In the genomic region with DNA sequence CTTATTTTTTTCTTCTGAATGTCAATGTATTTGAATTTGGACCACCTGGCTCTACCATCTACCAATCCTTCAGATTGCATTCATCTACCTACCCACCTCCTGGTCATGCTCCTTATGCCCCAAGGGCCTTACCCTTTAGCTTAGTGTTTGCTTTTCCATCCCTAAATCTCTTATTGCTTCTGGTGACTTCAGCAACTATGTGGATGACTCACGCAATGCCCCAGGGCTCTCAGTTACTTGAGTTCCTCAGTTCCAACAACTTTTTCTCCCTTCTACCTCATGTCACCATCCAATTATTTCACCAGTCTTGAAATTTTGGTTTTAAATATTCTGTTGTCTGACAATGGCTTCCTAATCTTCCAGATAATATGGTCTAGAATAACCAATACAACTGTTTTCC, we compare ENCODE assay signal across 19 cellular contexts.
DNase-seq lines count a peak whose midpoint lies in the region; ATAC-seq and TF ChIP-seq lines count a peak whose summit lies in the region.
"Had no signal": no experiment of that assay in that cellular context is flagged by ENCODE, and none has a peak within 500 bp of the region (broad histone marks: within the 10 kb centered on the region; RNA-seq: fewer than 3 reads in every experiment).

No MANE protein-coding gene starts in this region.

- H2BK120ac ChIP-seq in trophoblast cell (ENCODE audit: insufficient read depth, low read length, poor library complexity): no peak overlapping the region

- no peak overlapping the region for H3K4me2 ChIP-seq in trophoblast cell (ENCODE audit: low read length)

- POLR2A ChIA-PET in Panc1 (lab: Charles Lee): no interaction called here

- H3K9me3 ChIP-seq in Panc1 (ENCODE audit: control insufficient read depth, insufficient read depth, low read depth, low read length) (no peaks in the 10 kb centered on the region), trophoblast cell (ENCODE audit: insufficient read depth, low read depth, low read length) (no peaks in the 10 kb centered on the region)
- H3K9me3 ChIP-seq: gastrocnemius medialis, right lobe of liver had no signal

- no peak overlapping the region for H3K18ac ChIP-seq in trophoblast cell (ENCODE audit: low read length)

- DNase-seq in GM04503 (ENCODE audit: low read depth) (peak; percentile 24), Panc1 (ENCODE audit: low read depth, low spot score) (no peak), epithelial cell of prostate (ENCODE audit: low read depth, low spot score) (peak; percentile 27), trophoblast cell (peak; percentile 96 to 99), foreskin melanocyte (no peak), superior temporal gyrus (ENCODE audit: extremely low spot score) (no peak)
- DNase-seq in NK-92 treated with Interleukin-12 subunit alpha and Interleukin-12 subunit beta, amount 100 ng/mL, for 24 hours (lab: John Stamatoyannopoulos, UW): no peak
- DNase-seq: activated CD4-positive, alpha-beta T cell treated with anti-CD3 and anti-CD28 coated beads for 36 hours; adrenal gland; AML-193; endodermal cell; gastrocnemius medialis; H9; left ventricle myocardium superior; NCI-H2029 treated with DMSO at 0.1 percent for 48 hours; NCI-H526 treated with DMSO at 0.1 percent for 48 hours; right lobe of liver had no signal

- H3K27me3 ChIP-seq in Panc1 (ENCODE audit: control insufficient read depth, insufficient read depth, low read length): no peaks in the 10 kb centered on the region; the same call in none of the 2 replicates
- no peaks in the 10 kb centered on the region for H3K27me3 ChIP-seq in trophoblast cell (ENCODE audit: insufficient read depth, low read length)
- H3K27me3 ChIP-seq: adrenal gland, gastrocnemius medialis, right lobe of liver had no signal

- no peak overlapping the region for H2BK5ac ChIP-seq in trophoblast cell (ENCODE audit: low read depth, low read length, poor library complexity)

- no peak overlapping the region for H4K12ac ChIP-seq in trophoblast cell (ENCODE audit: low read depth, low read length)

- H3K27ac ChIP-seq in Panc1 (ENCODE audit: low read length): no peak overlapping the region
- H3K27ac ChIP-seq in epithelial cell of prostate: peak overlapping the region; percentile 5
- peak overlapping the region; percentile 60 for H3K27ac ChIP-seq in trophoblast cell (ENCODE audit: low read depth, low read length)
- H3K27ac ChIP-seq: adrenal gland, gastrocnemius medialis, right lobe of liver had no signal

- CTCF ChIA-PET in Panc1 (lab: Charles Lee): interaction anchor here (0.5 kb wide), 1 partner anchor 19 kb away, joined by 3 read pairs; no protein-coding TSS in a partner anchor

- WGBS in trophoblast cell (ENCODE audit: extremely low coverage, insufficient coverage, insufficient read length): no CpG with 5 or more reads among the region's 1 CpG

- H4K91ac ChIP-seq in trophoblast cell (ENCODE audit: low read depth, low read length): no peak overlapping the region

- no peak overlapping the region for H3K9ac ChIP-seq in trophoblast cell (ENCODE audit: low read length)

- no peak for TF ChIP-seq CTCF in Panc1 (IDR thresholded peaks at IDR 0.05)

- no peak overlapping the region for H4K8ac ChIP-seq in trophoblast cell (ENCODE audit: low read depth, low read length)

- no peak overlapping the region for H3K14ac ChIP-seq in trophoblast cell (ENCODE audit: low read length)

- no peak overlapping the region for H3K23ac ChIP-seq in trophoblast cell (ENCODE audit: low read length)

- no peak overlapping the region for H3K4me3 ChIP-seq in Panc1 (ENCODE audit: low read depth in 2 of 2, low read length in 2 of 2)
- H3K4me3 ChIP-seq in trophoblast cell (ENCODE audit: low read depth, low read length): no peak overlapping the region
- H3K4me3 ChIP-seq: adrenal gland, gastrocnemius medialis, right lobe of liver had no signal

- H2AFZ ChIP-seq in trophoblast cell (ENCODE audit: insufficient read depth, low read length, poor library complexity): no peak overlapping the region

- BruUV-seq in Panc1 (replicated peaks; lab: Mats Ljungman, UMichigan): no TSS peak

- H3K36me3 ChIP-seq in Panc1 (ENCODE audit: control insufficient read depth, insufficient read depth, low read length): no peaks in the 10 kb centered on the region
- H3K36me3 ChIP-seq in trophoblast cell (ENCODE audit: control insufficient read depth in 1 of 2, insufficient read depth in 2 of 2, low read length in 2 of 2): no peaks in the 10 kb centered on the region
- H3K36me3 ChIP-seq: adrenal gland, gastrocnemius medialis, right lobe of liver had no signal

- H3K79me2 ChIP-seq in trophoblast cell (ENCODE audit: control insufficient read depth, insufficient read depth, low read length, poor library complexity): no peaks in the 10 kb centered on the region

- no peak overlapping the region for H2BK12ac ChIP-seq in trophoblast cell (ENCODE audit: low read length)

- peaks cover 2% of the 10 kb centered on the region for H3K79me1 ChIP-seq in trophoblast cell (ENCODE audit: low read length)

- H3K4ac ChIP-seq in trophoblast cell (ENCODE audit: low read depth, low read length): no peak overlapping the region

- H3K4me1 ChIP-seq in Panc1 (ENCODE audit: control insufficient read depth, insufficient read depth, low read length) (no peaks in the 10 kb centered on the region), trophoblast cell (ENCODE audit: control insufficient read depth in 1 of 2, insufficient read depth in 2 of 2, low read length in 2 of 2) (peaks cover 0 to 3% of the 10 kb centered on the region in 2 experiments)
- H3K4me1 ChIP-seq: adrenal gland, gastrocnemius medialis, right lobe of liver had no signal

- in situ Hi-C loops in Panc1 (cut with HindIII; ENCODE audit: low pct_unique_long_range_greater_than_20kb, low sequenced_read_pairs): no loop called here

- ATAC-seq in Panc1: peak; percentile 42; the same call in 1 of the 2 replicates
- ATAC-seq: activated CD4-positive, alpha-beta T cell treated with anti-CD3 and anti-CD28 coated beads for 36 hours; activated T-helper 17 cell treated with anti-CD3 and anti-CD28 coated beads, Interleukin-2, amount 50 U/mL, for 72 hours; gastrocnemius medialis; left ventricle myocardium superior; right lobe of liver; SK-N-SH treated with all-trans-retinoic acid at 6 μM for 48 hours had no signal

- no peak overlapping the region for H2AK5ac ChIP-seq in trophoblast cell (ENCODE audit: low read length)

- intact Hi-C loops in Panc1 (cut with micrococcal nuclease; ENCODE audit: unreplicated experiment): no loop called here

Comparison
In these comparisons a context has a peak if more than half of its experiments do, and no peak if none do; other contexts are left out.
1. DNase-seq: peak in GM04503 (single experiment), epithelial cell of prostate (single experiment) and trophoblast cell (2 of 2); none in Panc1 (single experiment), foreskin melanocyte (single experiment), NK-92 treated with Interleukin-12 subunit alpha and Interleukin-12 subunit beta, amount 100 ng/mL, for 24 hours (single experiment) and superior temporal gyrus (single experiment).